Comparison of ENCODE assay signal across 29 cellular contexts in the genomic region with DNA sequence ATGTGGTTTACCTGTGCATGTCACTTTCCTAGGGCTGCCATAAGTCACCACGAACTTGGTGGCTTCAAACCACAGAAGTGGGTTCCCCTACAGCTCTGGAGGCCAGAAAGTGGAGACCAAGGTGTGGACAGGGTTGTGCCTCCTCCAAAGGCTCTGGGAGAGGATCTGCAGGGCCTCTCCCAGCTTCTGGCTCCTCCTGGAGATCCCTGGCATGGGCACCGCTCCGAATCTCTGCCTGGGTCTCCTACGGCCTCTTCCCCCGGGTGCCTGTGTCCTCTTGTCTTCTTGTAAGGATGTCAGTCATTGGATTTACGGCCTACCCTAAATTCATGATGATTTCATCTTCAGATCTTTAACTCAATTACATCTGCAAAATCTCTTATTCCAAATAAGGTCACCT. TPM values are rescaled to one million over a fixed set of nuclear protein-coding genes. Genes with fewer than 3 reads are reported as not detected.
A peak's percentile ranks its signal among the peaks of the same experiment; 100 is the strongest.
DNase-seq lines count a peak whose midpoint lies in the region; ATAC-seq and TF ChIP-seq lines count a peak whose summit lies in the region.
"Had no signal": no experiment of that assay in that cellular context is flagged by ENCODE, and none has a peak within 500 bp of the region (broad histone marks: within the 10 kb centered on the region; RNA-seq: fewer than 3 reads in every experiment).

No MANE protein-coding gene starts in this region.

- CTCF ChIA-PET in activated CD8-positive, alpha-beta memory T cell treated with anti-CD3 and anti-CD28 coated beads, Interleukin-2, amount 10 ng/mL, durations not matched to agents 7 days and 5 days (lab: Charles Lee), result interaction anchor here (1.0 kb wide), 1 partner anchor 119 kb away, joined by 3 read pairs; no protein-coding TSS in a partner anchor

- peaks cover 10% of the 10 kb centered on the region for H3K4me1 ChIP-seq in GM23248 (ENCODE audit: insufficient read depth)

- ATAC-seq in activated CD8-positive, alpha-beta memory T cell treated with anti-CD3 and anti-CD28 coated beads, Interleukin-2, amount 10 ng/mL, durations not matched to agents 7 days and 5 days, result no peak
- ATAC-seq in HG03196 (IDR thresholded peaks at IDR 0.05; ENCODE audit: unreplicated experiment), result no peak
- ATAC-seq: activated CD4-positive, alpha-beta T cell treated with anti-CD3 and anti-CD28 coated beads for 36 hours; gastrocnemius medialis; right cardiac atrium had no signal

- DNase-seq in activated CD8-positive, alpha-beta memory T cell treated with anti-CD3 and anti-CD28 coated beads, Interleukin-2, amount 10 ng/mL, durations not matched to agents 7 days and 5 days, result no peak
- no peak for DNase-seq in activated CD8-positive, alpha-beta memory T cell treated with anti-CD3 and anti-CD28 coated beads for 24 hours
- peak; percentile 28 for DNase-seq in Jurkat, Clone E6-1 (ENCODE audit: low read depth, low spot score)
- DNase-seq in glutamatergic neuron (no peak), progenitor cell of endocrine pancreas (ENCODE audit: low spot score, unreplicated experiment) (no peak), GM23248 (no peak), OCI-M2 (lab: John Stamatoyannopoulos, UW; ENCODE audit: unreplicated experiment) (no peak)
- DNase-seq: ACHN; activated CD4-positive, alpha-beta T cell treated with anti-CD3 and anti-CD28 coated beads for 36 hours; activated naive CD4-positive, alpha-beta T cell treated with anti-CD3 and anti-CD28 coated beads, Interleukin-2, amount 50 U/mL, for 16 hours; Calu3; effector CD8-positive, alpha-beta T cell; esophagus squamous epithelium; gastrocnemius medialis; HFFc6; hypothalamus; NCI-H187; NCI-H774; nucleus accumbens; right cardiac atrium; stimulated activated CD4-positive, alpha-beta T cell treated with anti-CD3 and anti-CD28 coated beads, Interleukin-12 subunit alpha, Interleukin-12 subunit beta, amount 100 ng/mL, for 4 hours; stimulated activated CD4-positive, alpha-beta T cell treated with anti-CD3 and anti-CD28 coated beads, Interleukin-4, amount 100 ng/mL, for 4 hours had no signal

- no peaks in the 10 kb centered on the region for H3K9me2 ChIP-seq in GM23248 (ENCODE audit: insufficient read depth)

- no peak overlapping the region for H3K4me2 ChIP-seq in GM23248 (ENCODE audit: unreplicated experiment)

- H3K4me3 ChIP-seq in Jurkat, Clone E6-1 (ENCODE audit: low read length), result no peak overlapping the region
- no peak overlapping the region for H3K4me3 ChIP-seq in GM23248
- H3K4me3 ChIP-seq: BLaER1 treated with 17β-estradiol and CSF1 and Interleukin-3, amounts not matched to agents 10 nM and 100 nM; esophagus squamous epithelium; gastrocnemius medialis had no signal

- peaks cover 20% of the 10 kb centered on the region; the same call in 1 of the 2 replicates for H3F3A ChIP-seq in GM23248 (ENCODE audit: insufficient read depth)

- 89 to 91% methylated on average over 6 of the region's 6 CpGs for WGBS in GM23248 (ENCODE audit: low coverage in 1 of 2, low lambda C conversion rate in 2 of 2, missing lambda C conversion rate in 2 of 2), 2 experiments

- no peaks in the 10 kb centered on the region for H3K27me3 Mint-ChIP-seq in activated CD8-positive, alpha-beta memory T cell treated with anti-CD3 and anti-CD28 coated beads, Interleukin-2, amount 10 ng/mL, durations not matched to agents 7 days and 5 days
- H3K27me3 Mint-ChIP-seq in glutamatergic neuron (ENCODE audit: unreplicated experiment) (peaks cover 15% of the 10 kb centered on the region), progenitor cell of endocrine pancreas (no peaks in the 10 kb centered on the region)
- H3K27me3 Mint-ChIP-seq: activated CD4-positive, alpha-beta T cell treated with anti-CD3 and anti-CD28 coated beads for 36 hours had no signal

- H3K36me3 Mint-ChIP-seq in activated CD8-positive, alpha-beta memory T cell treated with anti-CD3 and anti-CD28 coated beads, Interleukin-2, amount 10 ng/mL, durations not matched to agents 7 days and 5 days, result peaks cover 20% of the 10 kb centered on the region
- H3K36me3 Mint-ChIP-seq in glutamatergic neuron (ENCODE audit: unreplicated experiment) (no peaks in the 10 kb centered on the region), progenitor cell of endocrine pancreas (ENCODE audit: insufficient read depth) (peaks cover 5% of the 10 kb centered on the region)

- no peak overlapping the region for H3K4me3 Mint-ChIP-seq in activated CD8-positive, alpha-beta memory T cell treated with anti-CD3 and anti-CD28 coated beads, Interleukin-2, amount 10 ng/mL, durations not matched to agents 7 days and 5 days
- H3K4me3 Mint-ChIP-seq in glutamatergic neuron (ENCODE audit: unreplicated experiment) (no peak overlapping the region), progenitor cell of endocrine pancreas (ENCODE audit: low read depth) (no peak overlapping the region)

- peak overlapping the region; percentile 100 for H3K27ac Mint-ChIP-seq in activated CD8-positive, alpha-beta memory T cell treated with anti-CD3 and anti-CD28 coated beads, Interleukin-2, amount 10 ng/mL, durations not matched to agents 7 days and 5 days
- H3K27ac Mint-ChIP-seq in glutamatergic neuron (ENCODE audit: unreplicated experiment) (peak overlapping the region; percentile 99), progenitor cell of endocrine pancreas (peak overlapping the region; percentile 86)

- peaks cover 39% of the 10 kb centered on the region for H3K4me1 Mint-ChIP-seq in activated CD8-positive, alpha-beta memory T cell treated with anti-CD3 and anti-CD28 coated beads, Interleukin-2, amount 10 ng/mL, durations not matched to agents 7 days and 5 days
- peaks cover 17% of the 10 kb centered on the region for H3K4me1 Mint-ChIP-seq in glutamatergic neuron (ENCODE audit: low read depth, unreplicated experiment)
- peaks cover 27% of the 10 kb centered on the region for H3K4me1 Mint-ChIP-seq in progenitor cell of endocrine pancreas (ENCODE audit: low read depth)

- no peaks in the 10 kb centered on the region for H3K27me3 ChIP-seq in GM23248 (replicated peaks; ENCODE audit: insufficient read depth)
- H3K27me3 ChIP-seq: BLaER1 treated with 17β-estradiol and CSF1 and Interleukin-3, amounts not matched to agents 10 nM and 100 nM; esophagus squamous epithelium; gastrocnemius medialis had no signal

- TF ChIP-seq CTCF in glutamatergic neuron (IDR thresholded peaks at IDR 0.05; ENCODE audit: partially characterized antibody, unreplicated experiment) (no peak), progenitor cell of endocrine pancreas (IDR thresholded peaks at IDR 0.05; ENCODE audit: unreplicated experiment) (no peak)

- no peak overlapping the region for H3K27ac ChIP-seq in GM23248
- H3K27ac ChIP-seq: esophagus squamous epithelium, gastrocnemius medialis had no signal

- H3K79me2 ChIP-seq in GM23248 (ENCODE audit: insufficient read depth), result peaks cover 35% of the 10 kb centered on the region

- no peak overlapping the region for H2AFZ ChIP-seq in GM23248

- in situ Hi-C loops in GM23248 (cut with MboI), result no loop called here

- H3K9ac ChIP-seq in GM23248, result no peak overlapping the region

- H3K36me3 ChIP-seq in GM23248 (ENCODE audit: low read depth), result no peaks in the 10 kb centered on the region

- peaks cover 12% of the 10 kb centered on the region for H4K20me1 ChIP-seq in GM23248 (ENCODE audit: insufficient read depth)

- H3K9me3 ChIP-seq in GM23248 (ENCODE audit: low read depth), result no peaks in the 10 kb centered on the region
- H3K9me3 ChIP-seq: BLaER1 treated with 17β-estradiol and CSF1 and Interleukin-3, amounts not matched to agents 10 nM and 100 nM; esophagus squamous epithelium; gastrocnemius medialis had no signal

- no peaks in the 10 kb centered on the region for H3K9me3 Mint-ChIP-seq in activated CD8-positive, alpha-beta memory T cell treated with anti-CD3 and anti-CD28 coated beads, Interleukin-2, amount 10 ng/mL, durations not matched to agents 7 days and 5 days (ENCODE audit: low read depth)
- peaks cover 16% of the 10 kb centered on the region for H3K9me3 Mint-ChIP-seq in glutamatergic neuron (ENCODE audit: unreplicated experiment)
- H3K9me3 Mint-ChIP-seq in progenitor cell of endocrine pancreas (ENCODE audit: low read depth), result no peaks in the 10 kb centered on the region
- H3K9me3 Mint-ChIP-seq: HFFc6 had no signal

RNA-seq across cellular contexts. Expression of a gene that starts 2.5 kb away (rescaled TPM):
- 100 to 1,000 TPM; 631 to 651 TPM for total RNA-seq in activated CD8-positive, alpha-beta memory T cell treated with anti-CD3 and anti-CD28 coated beads, Interleukin-2, amount 10 ng/mL, durations not matched to agents 7 days and 5 days
- 481 TPM for polyA plus RNA-seq in Jurkat, Clone E6-1 (2012; ENCODE audit: insufficient read depth, insufficient read length)
- total RNA-seq in glutamatergic neuron (ENCODE audit: unreplicated experiment) (699 TPM), progenitor cell of endocrine pancreas (817 and 838 TPM in 2 replicates)
- total RNA-seq in GM23248 (2014; rRNA removed; shearing (Covaris generic)), result 42.6 and 53.6 TPM in 2 replicates
- polyA plus RNA-seq in GM23248 (2016; fragmentation: Nextera tagmentation; extraction: Ambion mirVana), result 173 and 202 TPM in 2 replicates

RNA-seq across cellular contexts. Expression of a gene that starts 27.1 kb away (rescaled TPM):
- 100 to 1,000 TPM; 260 to 318 TPM for total RNA-seq in activated CD8-positive, alpha-beta memory T cell treated with anti-CD3 and anti-CD28 coated beads, Interleukin-2, amount 10 ng/mL, durations not matched to agents 7 days and 5 days
- polyA plus RNA-seq in Jurkat, Clone E6-1 (2012; ENCODE audit: insufficient read depth, insufficient read length), result 675 TPM
- 183 TPM for total RNA-seq in glutamatergic neuron (ENCODE audit: unreplicated experiment)
- 201 and 207 TPM in 2 replicates for total RNA-seq in progenitor cell of endocrine pancreas
- 320 and 713 TPM in 2 replicates for total RNA-seq in GM23248 (2014; rRNA removed; shearing (Covaris generic))
- polyA plus RNA-seq in GM23248 (2016; fragmentation: Nextera tagmentation; extraction: Ambion mirVana), result 565 and 586 TPM in 2 replicates

RNA-seq across cellular contexts. Expression of a gene that starts 29.9 kb away (rescaled TPM):
- 1 to 10 TPM; 1.2 to 1.7 TPM for total RNA-seq in activated CD8-positive, alpha-beta memory T cell treated with anti-CD3 and anti-CD28 coated beads, Interleukin-2, amount 10 ng/mL, durations not matched to agents 7 days and 5 days
- polyA plus RNA-seq in Jurkat, Clone E6-1 (2012; ENCODE audit: insufficient read depth, insufficient read length), result 0.91 TPM
- total RNA-seq in glutamatergic neuron (ENCODE audit: unreplicated experiment) (10.8 TPM), progenitor cell of endocrine pancreas (6.3 and 6.6 TPM in 2 replicates)
- 0.76 TPM in 1 of 2 replicates, not detected in the other for total RNA-seq in GM23248 (2014; rRNA removed; shearing (Covaris generic))
- polyA plus RNA-seq in GM23248 (2016; fragmentation: Nextera tagmentation; extraction: Ambion mirVana), result 0.68 and 0.80 TPM in 2 replicates
- total RNA-seq: Daoy, HT1080 had no signal

RNA-seq across cellular contexts. Expression of a gene that starts 37.4 kb away (rescaled TPM):
- not detected for total RNA-seq in activated CD8-positive, alpha-beta memory T cell treated with anti-CD3 and anti-CD28 coated beads, Interleukin-2, amount 10 ng/mL, durations not matched to agents 7 days and 5 days
- not detected for polyA plus RNA-seq in Jurkat, Clone E6-1 (2012; ENCODE audit: insufficient read depth, insufficient read length)
- 0.39 TPM for total RNA-seq in glutamatergic neuron (ENCODE audit: unreplicated experiment)
- 0.27 and 0.31 TPM in 2 replicates for total RNA-seq in progenitor cell of endocrine pancreas
- total RNA-seq in GM23248 (2014; rRNA removed; shearing (Covaris generic)), result not detected in 2 replicates
- polyA plus RNA-seq in GM23248 (2016; fragmentation: Nextera tagmentation; extraction: Ambion mirVana), result not detected in 2 replicates
- total RNA-seq: activated CD4-positive, alpha-beta T cell treated with anti-CD3 and anti-CD28 coated beads for 36 hours; Daoy; esophagus squamous epithelium; gastrocnemius medialis; HFFc6; HT1080; liver; right cardiac atrium; subcutaneous adipose tissue; ureter had no signal
- polyA plus RNA-seq: liver, right cardiac atrium had no signal

RNA-seq across cellular contexts. Expression of a gene that starts 48.3 kb away (rescaled TPM):
- total RNA-seq in activated CD8-positive, alpha-beta memory T cell treated with anti-CD3 and anti-CD28 coated beads, Interleukin-2, amount 10 ng/mL, durations not matched to agents 7 days and 5 days, result not detected
- not detected for polyA plus RNA-seq in Jurkat, Clone E6-1 (2012; ENCODE audit: insufficient read depth, insufficient read length)
- total RNA-seq in glutamatergic neuron (ENCODE audit: unreplicated experiment), result not detected
- total RNA-seq in progenitor cell of endocrine pancreas, result not detected in 2 replicates
- not detected in 2 replicates for total RNA-seq in GM23248 (2014; rRNA removed; shearing (Covaris generic))
- polyA plus RNA-seq in GM23248 (2016; fragmentation: Nextera tagmentation; extraction: Ambion mirVana), result not detected in 2 replicates
- total RNA-seq: activated CD4-positive, alpha-beta T cell treated with anti-CD3 and anti-CD28 coated beads for 36 hours; Calu3; Daoy; esophagus squamous epithelium; gastrocnemius medialis; HFFc6; HT1080; liver; right cardiac atrium; subcutaneous adipose tissue; ureter had no signal
- polyA plus RNA-seq: liver, right cardiac atrium had no signal

Comparison
In these comparisons a context has a peak if more than half of its experiments do, and no peak if none do; other contexts are left out.
1. RNA of a gene that starts 2.5 kb away (total RNA-seq): 817 to 838 TPM in progenitor cell of endocrine pancreas, 699 TPM in glutamatergic neuron (single experiment) and 631 to 651 TPM in activated CD8-positive, alpha-beta memory T cell treated with anti-CD3 and anti-CD28 coated beads, Interleukin-2, amount 10 ng/mL, durations not matched to agents 7 days and 5 days; 42.6 to 53.6 TPM in GM23248; every median in the first group is over 10 times any median in the second.
2. Peak in every context shown above with its lines, with median percentiles within 50 percentile points of each other: H3K27ac Mint-ChIP-seq.